14 cellular contexts compared by ENCODE assay signal in the genomic region with DNA sequence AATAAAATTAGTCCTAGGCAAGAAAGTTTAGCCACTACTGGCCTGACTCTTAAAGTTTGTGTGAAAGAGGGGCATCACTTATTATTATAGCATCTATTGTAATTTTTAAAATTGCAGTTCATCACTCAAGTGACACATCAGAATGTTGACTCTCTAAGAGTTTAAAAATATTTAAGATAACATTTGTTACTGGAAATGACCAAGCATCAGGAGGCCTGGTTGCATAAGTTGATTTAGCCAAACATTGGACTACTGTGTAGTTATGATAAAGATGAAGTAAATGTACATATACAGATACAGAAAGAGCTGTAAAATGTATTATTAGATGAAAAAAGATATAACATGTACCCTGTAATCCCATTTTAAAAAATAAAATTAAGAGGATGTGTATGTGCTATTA. TPM values are rescaled to one million over a fixed set of nuclear protein-coding genes. Genes with fewer than 3 reads are reported as not detected.
DNase-seq lines count a peak whose midpoint lies in the region; ATAC-seq and TF ChIP-seq lines count a peak whose summit lies in the region.
"Had no signal": no experiment of that assay in that cellular context is flagged by ENCODE, and none has a peak within 500 bp of the region (broad histone marks: within the 10 kb centered on the region; RNA-seq: fewer than 3 reads in every experiment).

No MANE protein-coding gene starts in this region.

- H3K27me3 ChIP-seq in naive thymus-derived CD4-positive, alpha-beta T cell (ENCODE audit: control insufficient read depth in 2 of 2, insufficient read depth in 2 of 2, low read length in 2 of 2), result no peaks in the 10 kb centered on the region
- H3K27me3 ChIP-seq: BLaER1 treated with 17β-estradiol and CSF1 and Interleukin-3, amounts not matched to agents 10 nM and 100 nM had no signal

- peaks cover 0 to 7% (median 3%) of the 10 kb centered on the region in 3 donors for H3K4me1 Mint-ChIP-seq in T-cell
- peaks cover 0 to 15% (median 7%) of the 10 kb centered on the region in 7 donors for H3K4me1 Mint-ChIP-seq in naive thymus-derived CD4-positive, alpha-beta T cell
- H3K4me1 Mint-ChIP-seq: H9 had no signal

- H3K27ac ChIP-seq in naive thymus-derived CD4-positive, alpha-beta T cell (ENCODE audit: low read depth, low read length), result no peak overlapping the region
- H3K27ac ChIP-seq in substantia nigra (ENCODE audit: low read depth, low read length, poor library complexity, severe bottlenecking), result no peak overlapping the region
- H3K27ac ChIP-seq: BLaER1 treated with 17β-estradiol and CSF1 and Interleukin-3, amounts not matched to agents 10 nM and 100 nM had no signal

- H3K4me3 ChIP-seq in fibroblast of pulmonary artery (replicated peaks; ENCODE audit: low read depth, low read length), result no peak overlapping the region
- H3K4me3 ChIP-seq in naive thymus-derived CD4-positive, alpha-beta T cell (ENCODE audit: low read length), result no peak overlapping the region
- H3K4me3 ChIP-seq: BLaER1 treated with 17β-estradiol and CSF1 and Interleukin-3, amounts not matched to agents 10 nM and 100 nM; GM12878 had no signal

- intact Hi-C loops in Right ventricle myocardium superior (cut with DNase I) (no loop called here), cardiac septum (cut with DNase I) (no loop called here)
- intact Hi-C loops in naive thymus-derived CD4-positive, alpha-beta T cell (cut with micrococcal nuclease), result no loop called here

- peaks cover 0 to 1% (median 0%) of the 10 kb centered on the region in 3 donors for H3K9me3 Mint-ChIP-seq in T-cell
- peaks cover 0 to 18% (median 0%) of the 10 kb centered on the region in 11 donors for H3K9me3 Mint-ChIP-seq in naive thymus-derived CD4-positive, alpha-beta T cell

- H3K4me3 Mint-ChIP-seq in T-cell, result no peak overlapping the region
- H3K4me3 Mint-ChIP-seq in naive thymus-derived CD4-positive, alpha-beta T cell, result no peak overlapping the region
- H3K4me3 Mint-ChIP-seq: CD4-positive, CD25-positive, alpha-beta regulatory T cell; H9 had no signal

- H3K36me3 ChIP-seq in naive thymus-derived CD4-positive, alpha-beta T cell (ENCODE audit: control insufficient read depth in 2 of 3, insufficient read depth in 3 of 3, low read length in 3 of 3), result peaks cover 0 to 5% (median 3%) of the 10 kb centered on the region in 3 experiments

- POLR2A ChIA-PET in T-cell (lab: Charles Lee), result no interaction called here
- POLR2A ChIA-PET in naive thymus-derived CD4-positive, alpha-beta T cell (lab: Charles Lee), result no interaction called here
- POLR2A ChIA-PET in HEK293T (lab: Yijun Ruan, JAX), result no interaction called here

- TF ChIP-seq CTCF in fibroblast of pulmonary artery (IDR thresholded peaks at IDR 0.05; ENCODE audit: low read length, missing control alignments), result no peak

- peak overlapping the region; percentile 1 to 28 for H3K27ac Mint-ChIP-seq in T-cell
- H3K27ac Mint-ChIP-seq in naive thymus-derived CD4-positive, alpha-beta T cell, result peak overlapping the region in 5 of 9 donors; percentile 11 to 61 (median 49)

- no peaks in the 10 kb centered on the region for H3K4me1 ChIP-seq in naive thymus-derived CD4-positive, alpha-beta T cell (ENCODE audit: control insufficient read depth in 2 of 2, insufficient read depth in 2 of 2, low read length in 2 of 2)
- H3K4me1 ChIP-seq: BLaER1 treated with 17β-estradiol and CSF1 and Interleukin-3, amounts not matched to agents 10 nM and 100 nM had no signal

- H3K36me3 Mint-ChIP-seq in T-cell, result peaks cover 32% of the 10 kb centered on the region
- peaks cover 3 to 50% (median 21%) of the 10 kb centered on the region in 5 donors for H3K36me3 Mint-ChIP-seq in naive thymus-derived CD4-positive, alpha-beta T cell

- no peak for DNase-seq in Right ventricle myocardium superior
- DNase-seq in cardiac septum (ENCODE audit: low spot score), result no peak
- DNase-seq in T-cell, result no peak
- DNase-seq in fibroblast of pulmonary artery (ENCODE audit: low read depth), result peak; percentile 32
- DNase-seq in naive thymus-derived CD4-positive, alpha-beta T cell, result no peak
- no peak for DNase-seq in substantia nigra (lab: John Stamatoyannopoulos, UW)
- no peak for DNase-seq in HEK293T (ENCODE audit: extremely low spot score)
- DNase-seq: ACHN; CD4-positive, CD25-positive, alpha-beta regulatory T cell; DMS79; GOT3; H9 had no signal

- no peaks in the 10 kb centered on the region for H3K9me3 ChIP-seq in naive thymus-derived CD4-positive, alpha-beta T cell (ENCODE audit: control insufficient read depth in 2 of 3, low read length in 3 of 3)

- H3K27me3 Mint-ChIP-seq in T-cell, result no peaks in the 10 kb centered on the region
- no peaks in the 10 kb centered on the region for H3K27me3 Mint-ChIP-seq in naive thymus-derived CD4-positive, alpha-beta T cell
- H3K27me3 Mint-ChIP-seq: CD4-positive, CD25-positive, alpha-beta regulatory T cell had no signal

- peak; percentile 66 for ATAC-seq in Right ventricle myocardium superior (ENCODE audit: poor library complexity)
- no peak for ATAC-seq in T-cell (replicated peaks in 1 of 4)
- no peak for ATAC-seq in naive thymus-derived CD4-positive, alpha-beta T cell
- ATAC-seq: GM12878 had no signal

- CTCF ChIA-PET in T-cell (lab: Charles Lee), result no interaction called here
- CTCF ChIA-PET in naive thymus-derived CD4-positive, alpha-beta T cell (lab: Charles Lee), result no interaction called here
- CTCF ChIA-PET in HEK293T (lab: Yijun Ruan, JAX), result no interaction called here

TF ChIP-seq in HEK293T, 16 proteins besides CTCF, POLR2A, EP300 and RAD21:
- TF ChIP-seq FOXM1 (IDR thresholded peaks at IDR 0.05; ENCODE audit: borderline replicate concordance), result no peak
- no peak for TF ChIP-seq L3MBTL2 (conservative IDR thresholded peaks at IDR 0.05)
- TF ChIP-seq FOXK2 (IDR thresholded peaks at IDR 0.05), result no peak
- TF ChIP-seq BHLHE40 (IDR thresholded peaks at IDR 0.05; ENCODE audit: borderline replicate concordance), result no peak
- no peak for TF ChIP-seq LEF1 (IDR thresholded peaks at IDR 0.05; ENCODE audit: borderline replicate concordance)
- no peak for TF ChIP-seq NFRKB (IDR thresholded peaks at IDR 0.05)
- TF ChIP-seq, protein P1, sequence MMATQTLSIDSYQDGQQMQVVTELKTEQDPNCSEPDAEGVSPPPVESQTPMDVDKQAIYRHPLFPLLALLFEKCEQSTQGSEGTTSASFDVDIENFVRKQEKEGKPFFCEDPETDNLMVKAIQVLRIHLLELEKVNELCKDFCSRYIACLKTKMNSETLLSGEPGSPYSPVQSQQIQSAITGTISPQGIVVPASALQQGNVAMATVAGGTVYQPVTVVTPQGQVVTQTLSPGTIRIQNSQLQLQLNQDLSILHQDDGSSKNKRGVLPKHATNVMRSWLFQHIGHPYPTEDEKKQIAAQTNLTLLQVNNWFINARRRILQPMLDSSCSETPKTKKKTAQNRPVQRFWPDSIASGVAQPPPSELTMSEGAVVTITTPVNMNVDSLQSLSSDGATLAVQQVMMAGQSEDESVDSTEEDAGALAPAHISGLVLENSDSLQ (IDR thresholded peaks at IDR 0.05), result no peak
- no peak for TF ChIP-seq ARNT (IDR thresholded peaks at IDR 0.05)
- no peak for TF ChIP-seq SP1 (IDR thresholded peaks at IDR 0.05)
- TF ChIP-seq HDGF (IDR thresholded peaks at IDR 0.05; ENCODE audit: borderline replicate concordance), result no peak

RNA-seq across cellular contexts. Expression of a gene that starts 47.5 kb away (rescaled TPM):
- total RNA-seq in Right ventricle myocardium superior (35.5 TPM), cardiac septum (47.9 TPM), T-cell (100 to 1,000 TPM in 1 of 5 donors, 10 to 100 TPM in 4; 49.8 to 105 (median 57.3) TPM)
- 10 to 100 TPM; 63.2 to 75.4 (median 68.2) TPM for total RNA-seq in naive thymus-derived CD4-positive, alpha-beta T cell
- polyA plus RNA-seq in naive thymus-derived CD4-positive, alpha-beta T cell, result 10 to 100 TPM; 59.5 to 62.4 TPM
